Comparison of ENCODE assay signal across 20 cellular contexts in genomic region chr22:48093981-48094380, GRCh38.
"Had no signal": no experiment of that assay in that cellular context is flagged by ENCODE, and none has a peak within 500 bp of the region (broad histone marks: within the 10 kb centered on the region; RNA-seq: fewer than 3 reads in every experiment).

No MANE protein-coding gene starts in this region.

- H3K4me3 ChIP-seq: heart left ventricle, psoas muscle, right lobe of liver, spleen, stomach had no signal

- H3K27me3 ChIP-seq: right lobe of liver had no signal

- H3K9me3 ChIP-seq: heart left ventricle, neutrophil, psoas muscle, right lobe of liver, spleen, stomach had no signal

- FAIRE-seq: endometrium, frontal cortex had no signal

- H3K27ac ChIP-seq: heart left ventricle, neutrophil, psoas muscle, right lobe of liver, spleen, stomach had no signal

- H3K4me1 ChIP-seq: psoas muscle, right lobe of liver had no signal

- ATAC-seq: esophagus mucosa; heart left ventricle; naive thymus-derived CD4-positive, alpha-beta T cell; psoas muscle; right lobe of liver had no signal

- DNase-seq: effector memory CD4-positive, alpha-beta T cell; heart left ventricle; hippocampal formation; kidney glomerular epithelial cell; mammary epithelial cell; naive thymus-derived CD4-positive, alpha-beta T cell; nephron progenitor cell; psoas muscle; retina; spleen; stimulated activated CD4-positive, alpha-beta T cell treated with anti-CD3 and anti-CD28 coated beads, Interleukin-15, amount 100 ng/mL, for 24 hours; stimulated activated naive CD4-positive, alpha-beta T cell; stomach; substantia nigra; trophoblast cell had no signal

- H3K36me3 ChIP-seq: heart left ventricle, neutrophil, right lobe of liver, spleen, stomach had no signal
